Comparison of ENCODE assay signal across 11 cellular contexts in the genomic region with DNA sequence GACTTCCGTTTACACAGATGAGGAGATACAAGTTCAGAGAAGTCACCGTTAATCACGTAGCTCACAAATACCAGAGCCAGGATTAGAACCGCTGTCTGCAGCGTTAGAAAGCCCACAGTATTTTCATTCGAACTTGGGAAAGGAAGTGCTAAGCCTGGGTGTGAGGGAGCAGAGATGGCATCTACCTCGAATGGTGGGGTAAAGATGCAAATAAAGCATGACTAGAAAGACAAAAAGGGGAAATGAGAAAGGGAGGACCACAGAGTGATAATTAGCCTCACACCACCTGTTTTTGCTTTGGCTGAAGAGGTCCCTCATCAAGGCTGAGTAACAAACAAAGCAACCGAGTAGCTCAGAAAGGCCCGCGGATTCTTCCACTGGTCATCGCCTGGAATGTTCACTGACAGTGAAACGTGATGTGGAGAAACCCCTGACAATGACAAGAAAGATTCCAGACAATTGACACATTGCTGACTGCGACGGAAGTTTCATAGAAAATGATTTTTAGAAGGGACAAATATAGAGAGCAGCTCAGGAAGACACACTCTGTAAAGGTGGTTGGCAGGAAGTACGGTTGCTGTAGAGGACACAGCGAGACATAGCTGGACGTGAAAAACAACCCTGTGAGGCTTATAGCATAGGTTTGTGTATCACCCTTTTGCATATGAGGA. TPM values are rescaled to one million over a fixed set of nuclear protein-coding genes. Genes with fewer than 3 reads are reported as not detected.
DNase-seq lines count a peak whose midpoint lies in the region; ATAC-seq lines count a peak whose summit lies in the region.
"Had no signal": no experiment of that assay in that cellular context is flagged by ENCODE, and none has a peak within 500 bp of the region (broad histone marks: within the 10 kb centered on the region; RNA-seq: fewer than 3 reads in every experiment).

No MANE protein-coding gene starts in this region.

- ATAC-seq in GM19438 (IDR thresholded peaks at IDR 0.05; ENCODE audit: low read depth, unreplicated experiment): peak; percentile 83
- ATAC-seq in HG03097 (IDR thresholded peaks at IDR 0.05; ENCODE audit: low FRiP score, unreplicated experiment): peak; percentile 79
- ATAC-seq: left lung had no signal

- DNase-seq in RPMI8226: peak; percentile 89
- DNase-seq in NCI-H1436 treated with DMSO at 0.1 percent for 48 hours (lab: John Stamatoyannopoulos, UW): no peak
- no peak for DNase-seq in activated naive CD4-positive, alpha-beta T cell (lab: John Stamatoyannopoulos, UW)
- DNase-seq in iPS-NIHi11 (ENCODE audit: low spot score): no peak
- no peak for DNase-seq in H4 (ENCODE audit: low spot score)
- DNase-seq: activated CD4-positive, CD25-positive, alpha-beta regulatory T cell treated with anti-CD3 and anti-CD28 coated beads, Interleukin-2, amount 50 U/mL, for 72 hours; left lung had no signal

- peak overlapping the region; percentile 59; the same call in 1 of the 2 replicates for H3K4me3 ChIP-seq in GM08714 (ENCODE audit: low read length)
- H3K4me3 ChIP-seq: BLaER1, left lung had no signal

RNA-seq across cellular contexts. Expression of a gene that starts 31.5 kb away (rescaled TPM):
- total RNA-seq in H4 (2014; rRNA removed; shearing (Covaris generic)): 8.1 and 9.6 TPM in 2 replicates

RNA-seq across cellular contexts. Expression of a gene that starts 39.0 kb away (rescaled TPM):
- 0.31 and 1.0 TPM in 2 replicates for total RNA-seq in H4 (2014; rRNA removed; shearing (Covaris generic))
